Comparison of ENCODE assay signal across 22 cellular contexts in the genomic region with DNA sequence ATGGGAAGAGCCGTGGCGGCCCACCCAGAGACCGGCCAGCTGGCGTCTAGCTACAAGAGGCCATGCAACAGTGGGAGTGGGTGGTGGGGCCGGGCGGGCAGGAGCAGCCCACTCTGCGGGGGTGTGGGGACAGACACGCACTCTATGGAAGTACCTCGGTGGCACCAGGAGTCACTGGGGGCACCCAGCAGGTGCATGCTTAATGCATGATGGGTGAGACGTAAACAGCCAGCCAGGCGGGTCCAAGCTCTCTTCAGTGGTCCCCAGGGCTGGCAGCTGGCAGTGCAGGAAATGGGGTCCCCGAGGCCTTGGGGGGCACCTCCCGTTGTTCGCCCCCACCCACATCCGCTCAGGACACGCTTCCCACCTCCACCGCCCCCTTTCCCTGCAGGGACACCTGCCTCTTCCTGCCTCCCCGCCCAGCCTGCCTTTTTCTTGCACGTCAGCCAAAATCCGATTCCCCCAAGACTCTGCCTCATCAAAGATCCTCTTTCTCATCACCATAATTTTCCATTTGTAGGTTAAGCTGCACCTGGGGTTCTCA. TPM values are rescaled to one million over a fixed set of nuclear protein-coding genes. Genes with fewer than 3 reads are reported as not detected.
DNase-seq lines count a peak whose midpoint lies in the region; ATAC-seq, FAIRE-seq and TF ChIP-seq lines count a peak whose summit lies in the region.
"Had no signal": no experiment of that assay in that cellular context is flagged by ENCODE, and none has a peak within 500 bp of the region (broad histone marks: within the 10 kb centered on the region; RNA-seq: fewer than 3 reads in every experiment).

No MANE protein-coding gene starts in this region.

- no peak overlapping the region for H4K5ac ChIP-seq in H1 (ENCODE audit: insufficient read length, low read depth, low read length)

- H3K4me2 ChIP-seq in BLaER1 = peak overlapping the region; percentile 93
- H3K4me2 ChIP-seq in H1 (ENCODE audit: insufficient read depth in 1 of 2, low read depth in 2 of 2, low read length in 2 of 2) = no peak overlapping the region
- H3K4me2 ChIP-seq: KMS-11 had no signal

- no peak overlapping the region for H3K14ac ChIP-seq in H1 (ENCODE audit: insufficient read length)

- POLR2A ChIA-PET in CD8-positive, alpha-beta T cell (lab: Charles Lee) = no interaction called here
- POLR2A ChIA-PET in H1 (lab: Charles Lee; ENCODE audit: partially characterized antibody) = interaction anchor here (0.8 kb wide), 1 partner anchor 70 kb away, joined by 3 read pairs; no protein-coding TSS in a partner anchor

- no peak overlapping the region for H3K27ac Mint-ChIP-seq in CD8-positive, alpha-beta T cell
- H3K27ac Mint-ChIP-seq in T-helper 17 cell (peak overlapping the region; percentile 53), mesothelial cell of epicardium (no peak overlapping the region)
- H3K27ac Mint-ChIP-seq: activated CD4-positive, alpha-beta T cell treated with anti-CD3 and anti-CD28 coated beads, Interleukin-2, amount 10 ng/mL, durations not matched to agents 7 days and 5 days had no signal

- H3K27ac ChIP-seq in BLaER1 (peak overlapping the region; percentile 81), H1 (ENCODE audit: low read depth, low read length) (no peak overlapping the region)
- H3K27ac ChIP-seq in CD8-positive, alpha-beta T cell (ENCODE audit: low read depth, low read length) = no peak overlapping the region
- H3K27ac ChIP-seq: coronary artery, epithelial cell of prostate, gastrocnemius medialis, HL-60, KMS-11, pancreas, skin epidermis, transverse colon had no signal

- H2BK5ac ChIP-seq in H1 (ENCODE audit: low read depth, low read length) = no peak overlapping the region

- H2BK20ac ChIP-seq in H1 (ENCODE audit: low read length) = no peak overlapping the region

- TF ChIP-seq CTCF in CD8-positive, alpha-beta T cell (IDR thresholded peaks at IDR 0.05) = no peak
- TF ChIP-seq CTCF in H1 (IDR thresholded peaks at IDR 0.05; ENCODE audit: control extremely low read depth in 1 of 3, insufficient read depth in 1 of 3, low read depth in 1 of 3, low read length in 3 of 3) = no peak
- no peak for TF ChIP-seq CTCF in mesothelial cell of epicardium (IDR thresholded peaks at IDR 0.05; ENCODE audit: unreplicated experiment)

- no peaks in the 10 kb centered on the region for H3K27me3 ChIP-seq in BLaER1
- no peaks in the 10 kb centered on the region for H3K27me3 ChIP-seq in CD8-positive, alpha-beta T cell (ENCODE audit: insufficient read depth, low read length)
- H3K27me3 ChIP-seq in H1 (replicated peaks in 1 of 4; ENCODE audit: control insufficient read depth in 3 of 4, extremely low read depth in 1 of 4, insufficient read depth in 3 of 4, low read length in 3 of 4) = 0 out of 7 replicates have a peak, but pooled peaks cover 0 to 2% (median 0%) of the 10 kb centered on the region in 4 experiments
- H3K27me3 ChIP-seq: pancreas had no signal

- no peak overlapping the region for H2AFZ ChIP-seq in H1 (ENCODE audit: low read length)

- FAIRE-seq in H1 (lab: Jason Lieb, UNC) = no peak
- FAIRE-seq: pancreas had no signal

- H2AK5ac ChIP-seq in H1 (ENCODE audit: low read depth, low read length) = no peak overlapping the region

- no peak overlapping the region for H3K4ac ChIP-seq in H1 (replicated peaks; ENCODE audit: insufficient read length, low read depth, low read length)

- H3K9me3 ChIP-seq in BLaER1 = peaks cover 11% of the 10 kb centered on the region
- H3K9me3 ChIP-seq in CD8-positive, alpha-beta T cell (ENCODE audit: low read length) = no peaks in the 10 kb centered on the region
- no peaks in the 10 kb centered on the region for H3K9me3 ChIP-seq in T-helper 17 cell (ENCODE audit: control insufficient read depth, low read length, poor library complexity, severe bottlenecking)
- peaks cover 4 to 5% of the 10 kb centered on the region in 2 experiments; a peak in 2 of 4 replicates for H3K9me3 ChIP-seq in H1 (ENCODE audit: insufficient read depth in 2 of 2, low read depth in 1 of 2, low read length in 1 of 2)
- H3K9me3 ChIP-seq: BE2C, gastrocnemius medialis, pancreas had no signal

- peak overlapping the region; percentile 46 for H3K4me3 Mint-ChIP-seq in CD8-positive, alpha-beta T cell
- peak overlapping the region; percentile 77 for H3K4me3 Mint-ChIP-seq in T-helper 17 cell
- H3K4me3 Mint-ChIP-seq in mesothelial cell of epicardium = no peak overlapping the region
- H3K4me3 Mint-ChIP-seq: activated CD4-positive, alpha-beta T cell treated with anti-CD3 and anti-CD28 coated beads, Interleukin-2, amount 10 ng/mL, durations not matched to agents 7 days and 5 days had no signal

- peak overlapping the region; percentile 55 for H3K4me3 ChIP-seq in BLaER1
- peak overlapping the region; percentile 43 for H3K4me3 ChIP-seq in CD8-positive, alpha-beta T cell (ENCODE audit: low read depth, low read length)
- H3K4me3 ChIP-seq in H1 (ENCODE audit: extremely low read depth in 1 of 4, insufficient read depth in 2 of 4, low read depth in 3 of 4, low read length in 4 of 4) = no peak overlapping the region
- H3K4me3 ChIP-seq: coronary artery, gastrocnemius medialis, pancreas, skin epidermis, transverse colon had no signal

- DNase-seq in CD8-positive, alpha-beta T cell = peak in 1 of 7 experiments; percentile 40
- DNase-seq in T-helper 17 cell = no peak
- no peak for DNase-seq in H1 (ENCODE audit: low read depth in 1 of 2, low spot score in 2 of 2)
- no peak for DNase-seq in mesothelial cell of epicardium (ENCODE audit: low spot score in 2 of 2, unreplicated experiment in 2 of 2)
- DNase-seq in SIG-M5 treated with dmso at 0.1 percent for 504 hours (lab: John Stamatoyannopoulos, UW; ENCODE audit: unreplicated experiment) = no peak
- DNase-seq: activated CD4-positive, alpha-beta T cell treated with anti-CD3 and anti-CD28 coated beads, Interleukin-2, amount 10 ng/mL, durations not matched to agents 7 days and 5 days; BE2C; gastrocnemius medialis; NK-92 treated with Interleukin-12 subunit alpha and Interleukin-12 subunit beta, amount 100 ng/mL, for 24 hours; pancreas; SHP77; T-helper 9 cell; transverse colon had no signal

- no peak overlapping the region for H3K56ac ChIP-seq in H1 (replicated peaks; ENCODE audit: insufficient read length, low read depth, low read length)

- CTCF ChIA-PET in CD8-positive, alpha-beta T cell (lab: Charles Lee) = interaction anchor here (0.9 kb wide), 1 partner anchor 12 kb away, joined by 3 read pairs; no protein-coding TSS in a partner anchor
- CTCF ChIA-PET in H1 (lab: Charles Lee; ENCODE audit: partially characterized antibody) = interaction anchor here (0.9 to 1.5 kb wide), 5 partner anchors 11 to 175 kb away, joined by 3 to 5 read pairs (median 4); no protein-coding TSS in a partner anchor

- H4K8ac ChIP-seq in H1 (ENCODE audit: extremely low read depth, insufficient read depth, low read length) = no peak overlapping the region

- 86% methylated on average over 17 of the region's 20 CpGs; no CpG with 5 or more reads in 1 of the 2 experiments for WGBS in H1 (ENCODE audit: extremely low coverage in 1 of 2, insufficient coverage in 1 of 2, insufficient read length in 1 of 2, insufficient replicate concordance in 2 of 2, low coverage in 1 of 2, low lambda C conversion rate in 2 of 2, missing lambda C conversion rate in 1 of 2), 2 experiments

- H2BK120ac ChIP-seq in H1 (replicated peaks; ENCODE audit: low read depth, low read length) = no peak overlapping the region

- H4K20me1 ChIP-seq in BLaER1 (no peaks in the 10 kb centered on the region), H1 (replicated peaks in 1 of 2; ENCODE audit: control insufficient read depth in 1 of 2, insufficient read depth in 2 of 2, low read length in 2 of 2) (peaks cover 0 to 4% of the 10 kb centered on the region in 2 experiments)

- TF ChIP-seq EP300 in H1 (IDR thresholded peaks at IDR 0.05; ENCODE audit: borderline replicate concordance in 1 of 2, low read depth in 2 of 2, low read length in 2 of 2) = no peak

- H4K91ac ChIP-seq in H1 (replicated peaks; ENCODE audit: insufficient read length, low read length) = no peak overlapping the region

- H3K23me2 ChIP-seq in H1 (ENCODE audit: low read depth, low read length) = peaks cover 15% of the 10 kb centered on the region; the same call in 1 of the 2 replicates

- no peak for TF ChIP-seq RAD21 in H1 (IDR thresholded peaks at IDR 0.05 in 1 of 2, conservative IDR thresholded peaks at IDR 0.05 in 1 of 2; ENCODE audit: low read depth in 2 of 2, low read length in 2 of 2)

- peak overlapping the region; percentile 52 for H3K9ac ChIP-seq in BLaER1
- no peak overlapping the region for H3K9ac ChIP-seq in H1 (replicated peaks in 1 of 4; ENCODE audit: extremely low read depth in 1 of 4, low read depth in 3 of 4, low read length in 3 of 4)
- H3K9ac ChIP-seq: KMS-11 had no signal

- H3K27me3 Mint-ChIP-seq in CD8-positive, alpha-beta T cell (ENCODE audit: low read depth) = peaks cover 30% of the 10 kb centered on the region
- H3K27me3 Mint-ChIP-seq in T-helper 17 cell (peaks cover 55% of the 10 kb centered on the region), mesothelial cell of epicardium (ENCODE audit: low read depth) (peaks cover 37% of the 10 kb centered on the region)

- no peak overlapping the region for H3K23ac ChIP-seq in H1 (ENCODE audit: insufficient read length)

- H3K18ac ChIP-seq in H1 (ENCODE audit: extremely low read depth, low read length) = no peak overlapping the region

- no peak for TF ChIP-seq POLR2A in H1 (IDR thresholded peaks at IDR 0.05; ENCODE audit: control extremely low read depth in 1 of 2, low read depth in 2 of 2, low read length in 2 of 2)

- H3K36me3 ChIP-seq in BLaER1 = no peaks in the 10 kb centered on the region
- no peaks in the 10 kb centered on the region for H3K36me3 ChIP-seq in CD8-positive, alpha-beta T cell (ENCODE audit: insufficient read depth, low read length)
- H3K36me3 ChIP-seq in H1 (ENCODE audit: control insufficient read depth in 2 of 4, insufficient read depth in 4 of 4, low read length in 3 of 4) = no peaks in the 10 kb centered on the region
- H3K36me3 ChIP-seq: BE2C, gastrocnemius medialis, pancreas, transverse colon had no signal

- no peaks in the 10 kb centered on the region for H3K79me2 ChIP-seq in H1 (ENCODE audit: control insufficient read depth in 1 of 2, insufficient read depth in 2 of 2, low read length in 2 of 2)

- H3K4me1 Mint-ChIP-seq in CD8-positive, alpha-beta T cell (ENCODE audit: low read depth) = peaks cover 22% of the 10 kb centered on the region
- H3K4me1 Mint-ChIP-seq in T-helper 17 cell (peaks cover 23% of the 10 kb centered on the region), mesothelial cell of epicardium (peaks cover 4% of the 10 kb centered on the region)

- no peaks in the 10 kb centered on the region for H3K36me3 Mint-ChIP-seq in CD8-positive, alpha-beta T cell
- H3K36me3 Mint-ChIP-seq in T-helper 17 cell (ENCODE audit: low read depth) (peaks cover 19% of the 10 kb centered on the region), mesothelial cell of epicardium (no peaks in the 10 kb centered on the region)

- H3K4me1 ChIP-seq in BLaER1 = peaks cover 63% of the 10 kb centered on the region
- peaks cover 23% of the 10 kb centered on the region for H3K4me1 ChIP-seq in CD8-positive, alpha-beta T cell (ENCODE audit: insufficient read depth, low read length)
- H3K4me1 ChIP-seq in H1 (replicated peaks in 1 of 4; ENCODE audit: control insufficient read depth in 3 of 4, insufficient read depth in 4 of 4, low read length in 3 of 4) = no peaks in the 10 kb centered on the region
- H3K4me1 ChIP-seq: BE2C, gastrocnemius medialis, pancreas, transverse colon had no signal

- 0 out of 2 replicates have a peak overlapping the region, but pooled peaks have one; percentile 67 for H2BK15ac ChIP-seq in H1 (ENCODE audit: low read length)

- intact Hi-C loops in CD8-positive, alpha-beta T cell (cut with DNase I, micrococcal nuclease) = no loop called here

- ATAC-seq in CD8-positive, alpha-beta T cell = peak; percentile 38
- peak; percentile 40 for ATAC-seq in T-helper 17 cell
- no peak for ATAC-seq in GM21825 (IDR thresholded peaks at IDR 0.05; ENCODE audit: unreplicated experiment)
- ATAC-seq in GM18873 (IDR thresholded peaks at IDR 0.05; ENCODE audit: low FRiP score, unreplicated experiment) = no peak
- ATAC-seq: gastrocnemius medialis, left lobe of liver, pancreas had no signal

- no peaks in the 10 kb centered on the region for H3K9me3 Mint-ChIP-seq in CD8-positive, alpha-beta T cell
- H3K9me3 Mint-ChIP-seq in mesothelial cell of epicardium = peaks cover 7% of the 10 kb centered on the region

- no peaks in the 10 kb centered on the region for H3K79me1 ChIP-seq in H1 (ENCODE audit: low read depth, low read length)

- H2BK12ac ChIP-seq in H1 (ENCODE audit: low read depth, low read length) = no peak overlapping the region

RNA-seq across cellular contexts. Expression of a gene that starts 22.5 kb away (rescaled TPM):
- 10 to 100 TPM; 20.9 to 21.0 TPM for total RNA-seq in CD8-positive, alpha-beta T cell
- total RNA-seq in T-helper 17 cell (10 to 100 TPM; 22.8 to 23.6 TPM), mesothelial cell of epicardium (27.0 to 32.5 TPM (median 31.0 TPM) in 3 replicates)
- 30.2 and 32.0 TPM in 2 replicates for total RNA-seq in H1 (2021; fragmentation: NEBNext Ultra II Directional; extraction: Animal tissue kit (Norgen Biotek cat#: 25700))
- polyA plus RNA-seq in H1 (2011; rRNA removed) = 62.0 and 69.8 TPM in 2 replicates
- polyA plus RNA-seq in H1 (2011; cell fraction: cytosol; rRNA removed) = 85.4 TPM
- polyA plus RNA-seq in H1 (2011; cell fraction: nucleus; rRNA removed) = 57.2 TPM
- 36.8 to 57.3 TPM (median 50.2 TPM) in 4 replicates for polyA plus RNA-seq in H1 (2012, experiment 1 of 2)
- polyA plus RNA-seq in H1 (2012, experiment 2 of 2) = 57.9 TPM
- polyA plus RNA-seq in H1 (2013, experiment 1 of 2) = 21.9 TPM
- polyA plus RNA-seq in H1 (2013, experiment 2 of 2) = 20.0 TPM
- polyA minus RNA-seq in H1 (2011; rRNA and poly(A)+ RNA removed) = 10.6 and 11.2 TPM in 2 replicates
- 13.8 TPM for polyA minus RNA-seq in H1 (2011; cell fraction: cytosol; rRNA and poly(A)+ RNA removed)
- polyA minus RNA-seq in H1 (2011; cell fraction: nucleus; rRNA and poly(A)+ RNA removed) = 9.8 TPM

RNA-seq across cellular contexts. Expression of a gene that starts 36.4 kb away (rescaled TPM):
- total RNA-seq in CD8-positive, alpha-beta T cell = not detected
- total RNA-seq in T-helper 17 cell (not detected), mesothelial cell of epicardium (4.3 to 5.0 TPM (median 5.0 TPM) in 3 replicates)
- 1.5 and 1.8 TPM in 2 replicates for total RNA-seq in H1 (2021; fragmentation: NEBNext Ultra II Directional; extraction: Animal tissue kit (Norgen Biotek cat#: 25700))
- polyA plus RNA-seq in H1 (2011; rRNA removed) = 2.1 and 3.0 TPM in 2 replicates
- polyA plus RNA-seq in H1 (2011; cell fraction: cytosol; rRNA removed) = 2.0 TPM
- polyA plus RNA-seq in H1 (2011; cell fraction: nucleus; rRNA removed) = 11.1 TPM
- 1.0 to 1.7 TPM (median 1.3 TPM) in 4 replicates for polyA plus RNA-seq in H1 (2012, experiment 1 of 2)
- 0.89 TPM for polyA plus RNA-seq in H1 (2012, experiment 2 of 2)
- 1.6 TPM for polyA plus RNA-seq in H1 (2013, experiment 1 of 2)
- polyA plus RNA-seq in H1 (2013, experiment 2 of 2) = 1.3 TPM
- 1.5 and 2.9 TPM in 2 replicates for polyA minus RNA-seq in H1 (2011; rRNA and poly(A)+ RNA removed)
- 2.5 TPM for polyA minus RNA-seq in H1 (2011; cell fraction: cytosol; rRNA and poly(A)+ RNA removed)
- polyA minus RNA-seq in H1 (2011; cell fraction: nucleus; rRNA and poly(A)+ RNA removed) = 5.4 TPM
- total RNA-seq: activated CD4-positive, alpha-beta T cell treated with anti-CD3 and anti-CD28 coated beads, Interleukin-2, amount 10 ng/mL, durations not matched to agents 7 days and 5 days had no signal

Comparison
In these comparisons a context has a peak if more than half of its experiments do, and no peak if none do; other contexts are left out.
1. H3K4me3 ChIP-seq: peak in BLaER1 (single experiment) and CD8-positive, alpha-beta T cell (single experiment); none in H1 (0 of 4).
2. ATAC-seq: peak in CD8-positive, alpha-beta T cell (single experiment) and T-helper 17 cell (single experiment); none in GM21825 (single experiment) and GM18873 (single experiment).